In the genomic region with DNA sequence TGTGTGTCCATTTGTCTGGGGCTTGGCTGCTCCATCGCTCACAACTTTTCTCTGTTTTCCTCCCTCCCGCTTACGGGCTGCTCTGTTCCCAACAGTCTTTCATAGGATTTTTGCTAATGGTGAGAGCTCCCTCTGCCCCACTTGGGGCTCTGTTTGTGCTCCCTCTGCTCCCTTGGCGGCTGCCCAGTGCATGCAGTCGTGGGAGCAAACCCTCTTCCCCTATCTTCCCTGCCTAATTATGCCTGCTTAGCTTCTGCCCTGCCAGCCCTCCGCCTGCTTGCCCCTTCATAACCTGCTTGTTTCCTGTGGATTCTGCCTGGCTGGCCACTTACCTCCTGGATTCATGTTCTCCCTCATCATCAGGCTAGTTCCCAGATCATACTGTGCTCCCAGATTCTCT, we compare ENCODE assay signal across 15 cellular contexts. TPM values are rescaled to one million over a fixed set of nuclear protein-coding genes. Genes with fewer than 3 reads are reported as not detected.
DNase-seq lines count a peak whose midpoint lies in the region; TF ChIP-seq lines count a peak whose summit lies in the region.
"Had no signal": no experiment of that assay in that cellular context is flagged by ENCODE, and none has a peak within 500 bp of the region (broad histone marks: within the 10 kb centered on the region; RNA-seq: fewer than 3 reads in every experiment).

No MANE protein-coding gene starts in this region.

- H3K4me1 ChIP-seq in subcutaneous abdominal adipose tissue (ENCODE audit: control insufficient read depth in 5 of 5, insufficient read depth in 5 of 5, low read length in 5 of 5): peaks cover 3 to 24% (median 20%) of the 10 kb centered on the region in 5 donors

- peak overlapping the region in 1 of 5 donors; percentile 43 for H3K9ac ChIP-seq in subcutaneous abdominal adipose tissue (ENCODE audit: low read length in 5 of 5)

- peaks cover 19% of the 10 kb centered on the region for H3K36me3 Mint-ChIP-seq in activated naive CD4-positive, alpha-beta T cell treated with anti-CD3 and anti-CD28 coated beads, Interleukin-2, amount 50 U/mL, for 24 hours
- peaks cover 2% of the 10 kb centered on the region for H3K36me3 Mint-ChIP-seq in IgD-negative memory B cell
- H3K36me3 Mint-ChIP-seq in chondrocyte (ENCODE audit: low read depth): peaks cover 52% of the 10 kb centered on the region

- peak overlapping the region; percentile 31 for H3K27ac ChIP-seq in subcutaneous abdominal adipose tissue (ENCODE audit: low read depth, low read length)
- H3K27ac ChIP-seq: C4-2B had no signal

- peak overlapping the region in 1 of 5 donors; percentile 32 for H3K4me3 ChIP-seq in subcutaneous abdominal adipose tissue (ENCODE audit: low read depth in 1 of 5, low read length in 5 of 5)

- H3K9me3 ChIP-seq in subcutaneous abdominal adipose tissue (ENCODE audit: control insufficient read depth in 5 of 5, low read length in 5 of 5): no peaks in the 10 kb centered on the region

- peak overlapping the region; percentile 57 for H3K27ac Mint-ChIP-seq in activated naive CD4-positive, alpha-beta T cell treated with anti-CD3 and anti-CD28 coated beads, Interleukin-2, amount 50 U/mL, for 24 hours
- H3K27ac Mint-ChIP-seq in IgD-negative memory B cell: peak overlapping the region; percentile 8 to 62 (median 17)
- peak overlapping the region; percentile 52 for H3K27ac Mint-ChIP-seq in chondrocyte (ENCODE audit: unreplicated experiment)

- H3K4me1 Mint-ChIP-seq in activated naive CD4-positive, alpha-beta T cell treated with anti-CD3 and anti-CD28 coated beads, Interleukin-2, amount 50 U/mL, for 24 hours: peaks cover 30% of the 10 kb centered on the region
- H3K4me1 Mint-ChIP-seq in IgD-negative memory B cell: peaks cover 9 to 11% (median 10%) of the 10 kb centered on the region in 3 donors
- peaks cover 14% of the 10 kb centered on the region for H3K4me1 Mint-ChIP-seq in chondrocyte (ENCODE audit: low read depth)

- no peaks in the 10 kb centered on the region for H3K9me3 Mint-ChIP-seq in activated naive CD4-positive, alpha-beta T cell treated with anti-CD3 and anti-CD28 coated beads, Interleukin-2, amount 50 U/mL, for 24 hours
- H3K9me3 Mint-ChIP-seq in IgD-negative memory B cell: no peaks in the 10 kb centered on the region
- no peaks in the 10 kb centered on the region for H3K9me3 Mint-ChIP-seq in chondrocyte (ENCODE audit: low read depth)

- no peaks in the 10 kb centered on the region for H3K27me3 Mint-ChIP-seq in activated naive CD4-positive, alpha-beta T cell treated with anti-CD3 and anti-CD28 coated beads, Interleukin-2, amount 50 U/mL, for 24 hours
- H3K27me3 Mint-ChIP-seq in IgD-negative memory B cell: no peaks in the 10 kb centered on the region
- no peaks in the 10 kb centered on the region for H3K27me3 Mint-ChIP-seq in chondrocyte (ENCODE audit: low read depth)

- no peak for DNase-seq in activated naive CD4-positive, alpha-beta T cell (lab: John Stamatoyannopoulos, UW)
- DNase-seq in chondrocyte (ENCODE audit: low spot score): no peak
- DNase-seq in GM13977 (ENCODE audit: low spot score): no peak
- DNase-seq in NCI-H748 (lab: John Stamatoyannopoulos, UW; ENCODE audit: unreplicated experiment): no peak
- DNase-seq: EL, H7, Karpas-422, MM.1S, NCI-H1105, NCI-H1694, NCI-H524 had no signal

- H3K4me3 Mint-ChIP-seq in activated naive CD4-positive, alpha-beta T cell treated with anti-CD3 and anti-CD28 coated beads, Interleukin-2, amount 50 U/mL, for 24 hours: no peak overlapping the region
- H3K4me3 Mint-ChIP-seq in IgD-negative memory B cell (no peak overlapping the region), chondrocyte (ENCODE audit: unreplicated experiment) (no peak overlapping the region)

- peaks cover 25 to 73% (median 68%) of the 10 kb centered on the region in 5 donors for H3K36me3 ChIP-seq in subcutaneous abdominal adipose tissue (ENCODE audit: control insufficient read depth in 5 of 5, insufficient read depth in 5 of 5, low read length in 5 of 5)

- TF ChIP-seq CTCF in chondrocyte (IDR thresholded peaks at IDR 0.05): no peak
- TF ChIP-seq CTCF in GM13977 (IDR thresholded peaks at IDR 0.05; ENCODE audit: extremely low read depth, insufficient read depth, missing control alignments): no peak

- no peaks in the 10 kb centered on the region for H3K27me3 ChIP-seq in subcutaneous abdominal adipose tissue (ENCODE audit: control insufficient read depth in 5 of 5, insufficient read depth in 4 of 5, low read length in 5 of 5)

- in situ Hi-C loops in GM13977 (cut with MboI; ENCODE audit: low pct_unique_long_range_greater_than_20kb, low sequenced_read_pairs, unreplicated experiment): no loop called here

RNA-seq across cellular contexts. Expression of a gene that starts 6.6 kb away (rescaled TPM):
- 1.6 TPM for polyA plus RNA-seq in IgD-negative memory B cell
- 1.1 to 3.6 TPM (median 1.4 TPM) in 3 replicates for total RNA-seq in chondrocyte

RNA-seq across cellular contexts. Expression of a gene that starts 7.2 kb away (rescaled TPM):
- 69.2 TPM for polyA plus RNA-seq in IgD-negative memory B cell
- 125 to 143 TPM (median 128 TPM) in 3 replicates for total RNA-seq in chondrocyte

RNA-seq across cellular contexts. Expression of a gene that starts 26.2 kb away (rescaled TPM):
- 80.1 TPM for polyA plus RNA-seq in IgD-negative memory B cell
- 55.7 to 72.8 TPM (median 59.4 TPM) in 3 replicates for total RNA-seq in chondrocyte

RNA-seq across cellular contexts. Expression of a gene that starts 53.9 kb away (rescaled TPM):
- 1.9 TPM for polyA plus RNA-seq in IgD-negative memory B cell
- total RNA-seq in chondrocyte: 19.3 to 36.9 TPM (median 21.5 TPM) in 3 replicates

RNA-seq across cellular contexts. Expression of a gene that starts 55.1 kb away (rescaled TPM):
- polyA plus RNA-seq in IgD-negative memory B cell: 4.8 TPM
- 15.3 to 23.2 TPM (median 15.5 TPM) in 3 replicates for total RNA-seq in chondrocyte
